17 cellular contexts compared by ENCODE assay signal in genomic region chr7:2081526-2082356, GRCh38.
DNase-seq lines count a peak whose midpoint lies in the region; ATAC-seq and TF ChIP-seq lines count a peak whose summit lies in the region.
"Had no signal": no experiment of that assay in that cellular context is flagged by ENCODE, and none has a peak within 500 bp of the region (broad histone marks: within the 10 kb centered on the region; RNA-seq: fewer than 3 reads in every experiment).

No MANE protein-coding gene starts in this region.

- H3K27me3 Mint-ChIP-seq in CD8-positive, alpha-beta T cell (ENCODE audit: low read depth): no peaks in the 10 kb centered on the region
- no peaks in the 10 kb centered on the region for H3K27me3 Mint-ChIP-seq in endodermal cell (ENCODE audit: insufficient read depth)
- H3K27me3 Mint-ChIP-seq: activated T-helper 17 cell treated with anti-CD3 and anti-CD28 coated beads, Interleukin-2, amount 50 U/mL, for 72 hours; dendritic cell treated with granulocyte-macrophage colony-stimulating factor and Interleukin-4, amounts not matched to agents 40 ng/mL and 50 ng/mL, for 4 days; naive thymus-derived CD4-positive, alpha-beta T cell had no signal

- H3K4me1 ChIP-seq in CD8-positive, alpha-beta T cell (ENCODE audit: insufficient read depth, low read length): peaks cover 31% of the 10 kb centered on the region
- peaks cover 10% of the 10 kb centered on the region for H3K4me1 ChIP-seq in IMR-90 (ENCODE audit: control insufficient read depth, insufficient read depth, low read length)
- peaks cover 8% of the 10 kb centered on the region for H3K4me1 ChIP-seq in endodermal cell (ENCODE audit: control insufficient read depth, insufficient read depth, low read length)
- H3K4me1 ChIP-seq in osteoblast (ENCODE audit: insufficient read depth, low read length): no peaks in the 10 kb centered on the region
- H3K4me1 ChIP-seq: parathyroid adenoma had no signal

- 70% methylated on average over 17 of the region's 30 CpGs; no CpG with 5 or more reads in 1 of the 2 experiments for WGBS in IMR-90 (ENCODE audit: extremely low coverage in 2 of 2, insufficient read length in 1 of 2), 2 experiments
- 88 to 90% methylated on average over 24 to 30 of the region's 30 CpGs for WGBS in endodermal cell (ENCODE audit: insufficient coverage in 1 of 2, insufficient read length in 1 of 2), 2 experiments

- in situ Hi-C loops in IMR-90 (cut with MboI; ENCODE audit: low sequenced_read_pairs): no loop called here

- H2BK15ac ChIP-seq in IMR-90 (ENCODE audit: low read depth, low read length): peak overlapping the region; percentile 12; the same call in 1 of the 3 replicates

- H3K79me2 ChIP-seq in osteoblast (ENCODE audit: insufficient read depth, low read length): no peaks in the 10 kb centered on the region
- H3K79me2 ChIP-seq: parathyroid adenoma had no signal

- peaks cover 0 to 23% of the 10 kb centered on the region in 2 experiments; a peak in 2 of 4 replicates for H3K79me1 ChIP-seq in IMR-90 (ENCODE audit: low read depth in 1 of 2, low read length in 2 of 2)

- H3K23ac ChIP-seq in IMR-90 (ENCODE audit: low read depth, low read length): no peak overlapping the region

- no peak for ATAC-seq in CD8-positive, alpha-beta T cell
- ATAC-seq in IMR-90 (ENCODE audit: low read depth) (no peak), HG03175 (IDR thresholded peaks at IDR 0.05; ENCODE audit: unreplicated experiment) (no peak), HG03354 (IDR thresholded peaks at IDR 0.05; ENCODE audit: poor library complexity, severe bottlenecking, unreplicated experiment) (no peak)
- ATAC-seq: activated T-helper 17 cell treated with anti-CD3 and anti-CD28 coated beads, Interleukin-2, amount 50 U/mL, for 72 hours; GM12878; naive thymus-derived CD4-positive, alpha-beta T cell had no signal

- dilution Hi-C loops in IMR-90 (cut with HindIII; ENCODE audit: low sequenced_read_pairs, unreplicated experiment): no loop called here

- H3K36me3 ChIP-seq in CD8-positive, alpha-beta T cell (ENCODE audit: insufficient read depth, low read length): no peaks in the 10 kb centered on the region
- H3K36me3 ChIP-seq in IMR-90 (ENCODE audit: control insufficient read depth, insufficient read depth, low read length) (peaks cover 2% of the 10 kb centered on the region; the same call in 1 of the 2 replicates), endodermal cell (ENCODE audit: control insufficient read depth, insufficient read depth, low read length) (peaks cover 4% of the 10 kb centered on the region), osteoblast (ENCODE audit: insufficient read depth, low read length) (no peaks in the 10 kb centered on the region)
- H3K36me3 ChIP-seq: thoracic aorta had no signal

- no peak for TF ChIP-seq CTCF in CD8-positive, alpha-beta T cell (IDR thresholded peaks at IDR 0.05)
- TF ChIP-seq CTCF in IMR-90 (conservative IDR thresholded peaks at IDR 0.05; ENCODE audit: low read depth, low read length) (no peak), endodermal cell (conservative IDR thresholded peaks at IDR 0.05) (no peak), osteoblast (IDR thresholded peaks at IDR 0.05; ENCODE audit: extremely low read depth, low read depth, low read length) (no peak)

- peak overlapping the region; percentile 61 for H3K27ac Mint-ChIP-seq in CD8-positive, alpha-beta T cell
- H3K27ac Mint-ChIP-seq in endodermal cell: peak overlapping the region; percentile 75
- H3K27ac Mint-ChIP-seq: activated T-helper 17 cell treated with anti-CD3 and anti-CD28 coated beads, Interleukin-2, amount 50 U/mL, for 72 hours; dendritic cell treated with granulocyte-macrophage colony-stimulating factor and Interleukin-4, amounts not matched to agents 40 ng/mL and 50 ng/mL, for 4 days had no signal

- H2BK5ac ChIP-seq in IMR-90 (ENCODE audit: low read depth, low read length, poor library complexity, severe bottlenecking): no peak overlapping the region

- H3K9me3 ChIP-seq in CD8-positive, alpha-beta T cell (ENCODE audit: low read length): no peaks in the 10 kb centered on the region
- H3K9me3 ChIP-seq in IMR-90 (ENCODE audit: control insufficient read depth, insufficient read depth, low read length) (no peaks in the 10 kb centered on the region), endodermal cell (ENCODE audit: control insufficient read depth, low read length) (no peaks in the 10 kb centered on the region), osteoblast (ENCODE audit: low read depth, low read length) (no peaks in the 10 kb centered on the region)
- H3K9me3 ChIP-seq: thoracic aorta had no signal

- peaks cover 33% of the 10 kb centered on the region for H3K4me1 Mint-ChIP-seq in CD8-positive, alpha-beta T cell (ENCODE audit: low read depth)
- peaks cover 16% of the 10 kb centered on the region for H3K4me1 Mint-ChIP-seq in endodermal cell

- no peak overlapping the region for H3K27ac ChIP-seq in CD8-positive, alpha-beta T cell (ENCODE audit: low read depth, low read length)
- H3K27ac ChIP-seq in IMR-90 (ENCODE audit: insufficient read depth, low read length) (peak overlapping the region; percentile 47), endodermal cell (ENCODE audit: low read depth, low read length) (no peak overlapping the region), osteoblast (ENCODE audit: low read depth, low read length) (peak overlapping the region; percentile 45)
- H3K27ac ChIP-seq: parathyroid adenoma, RWPE1, thoracic aorta had no signal

- no TSS peak for BruUV-seq in IMR-90 (replicated peaks; lab: Mats Ljungman, UMichigan)

- H3K27me3 ChIP-seq in CD8-positive, alpha-beta T cell (ENCODE audit: insufficient read depth, low read length): no peaks in the 10 kb centered on the region
- H3K27me3 ChIP-seq in IMR-90 (ENCODE audit: control insufficient read depth, insufficient read depth, low read length): no peaks in the 10 kb centered on the region
- no peaks in the 10 kb centered on the region for H3K27me3 ChIP-seq in endodermal cell (ENCODE audit: control insufficient read depth, insufficient read depth, low read length, poor library complexity, severe bottlenecking)
- H3K27me3 ChIP-seq in osteoblast (ENCODE audit: insufficient read depth, low read length): no peaks in the 10 kb centered on the region

- H2BK20ac ChIP-seq in IMR-90 (ENCODE audit: low read depth, low read length): peak overlapping the region; percentile 39; the same call in 1 of the 2 replicates

- H4K20me1 ChIP-seq in IMR-90 (ENCODE audit: insufficient read depth, low read length) (no peaks in the 10 kb centered on the region), osteoblast (ENCODE audit: insufficient read depth, low read length) (no peaks in the 10 kb centered on the region)

- peak overlapping the region; percentile 76 for H3K4ac ChIP-seq in IMR-90 (ENCODE audit: low read depth, low read length)

- CTCF ChIA-PET in CD8-positive, alpha-beta T cell (lab: Charles Lee): interaction anchor here (0.9 kb wide), 1 partner anchor 18 kb away, joined by 4 read pairs; no protein-coding TSS in a partner anchor
- CTCF ChIA-PET in IMR-90 (lab: Yijun Ruan, JAX): interaction anchor here (0.9 kb wide), 1 partner anchor 11 kb away, joined by 4 read pairs; no protein-coding TSS in a partner anchor

- H2AK9ac ChIP-seq in IMR-90 (replicated peaks; ENCODE audit: low read depth, low read length, poor library complexity): peak overlapping the region; percentile 86

- H3K9me3 Mint-ChIP-seq in CD8-positive, alpha-beta T cell: no peaks in the 10 kb centered on the region
- H3K9me3 Mint-ChIP-seq in endodermal cell: no peaks in the 10 kb centered on the region
- H3K9me3 Mint-ChIP-seq: activated T-helper 17 cell treated with anti-CD3 and anti-CD28 coated beads, Interleukin-2, amount 50 U/mL, for 72 hours; dendritic cell treated with granulocyte-macrophage colony-stimulating factor and Interleukin-4, amounts not matched to agents 40 ng/mL and 50 ng/mL, for 4 days; naive thymus-derived CD4-positive, alpha-beta T cell had no signal

- no peak overlapping the region; the same call in 1 of the 2 replicates for H3K56ac ChIP-seq in IMR-90 (ENCODE audit: extremely low read depth, insufficient read depth, low read length)

- H3K36me3 Mint-ChIP-seq in CD8-positive, alpha-beta T cell: peaks cover 11% of the 10 kb centered on the region
- H3K36me3 Mint-ChIP-seq in endodermal cell (ENCODE audit: low read depth): peaks cover 6% of the 10 kb centered on the region

- peak overlapping the region; percentile 40; the same call in 1 of the 2 replicates for H3K18ac ChIP-seq in IMR-90 (ENCODE audit: low read depth, low read length)

- peak overlapping the region; percentile 4 for H3K4me3 Mint-ChIP-seq in CD8-positive, alpha-beta T cell
- no peak overlapping the region for H3K4me3 Mint-ChIP-seq in endodermal cell
- H3K4me3 Mint-ChIP-seq: activated T-helper 17 cell treated with anti-CD3 and anti-CD28 coated beads, Interleukin-2, amount 50 U/mL, for 72 hours; dendritic cell treated with granulocyte-macrophage colony-stimulating factor and Interleukin-4, amounts not matched to agents 40 ng/mL and 50 ng/mL, for 4 days had no signal

- H4K8ac ChIP-seq in IMR-90 (ENCODE audit: low read depth in 2 of 2, low read length in 2 of 2): peak overlapping the region in 1 of 2 experiments; percentile 59; a peak in 2 of 4 replicates

- DNase-seq in CD8-positive, alpha-beta T cell: no peak
- no peak for DNase-seq in IMR-90
- DNase-seq in endodermal cell: no peak
- no peak for DNase-seq in osteoblast (ENCODE audit: insufficient read length, low spot score, missing footprints)
- DNase-seq in activated gamma-delta T cell treated with Interleukin-2 at 50 U/mL for 16 hours: no peak
- DNase-seq: activated CD4-positive, CD25-positive, alpha-beta regulatory T cell treated with anti-CD3 and anti-CD28 coated beads, Interleukin-2, amount 50 U/mL, for 72 hours; naive thymus-derived CD4-positive, alpha-beta T cell; NCI-H1930; stimulated activated naive CD4-positive, alpha-beta T cell had no signal

- POLR2A ChIA-PET in CD8-positive, alpha-beta T cell (lab: Charles Lee): interaction anchor here (1.1 to 1.3 kb wide), 2 partner anchors 12 to 13 kb away, joined by 4 read pairs; no protein-coding TSS in a partner anchor
- POLR2A ChIA-PET in IMR-90 (lab: Charles Lee; ENCODE audit: unreplicated experiment): no interaction called here

- no peak for TF ChIP-seq POLR2A in IMR-90 (IDR thresholded peaks at IDR 0.05; ENCODE audit: low read depth, low read length)

- peak overlapping the region; percentile 48; the same call in 1 of the 2 replicates for H4K91ac ChIP-seq in IMR-90 (ENCODE audit: insufficient read depth, low read depth, low read length)

- peak overlapping the region; percentile 74 for H2BK120ac ChIP-seq in IMR-90 (ENCODE audit: low read depth, low read length)

- H3K9ac ChIP-seq in IMR-90 (ENCODE audit: low read depth, low read length) (0 out of 2 replicates have a peak overlapping the region, but pooled peaks have one; percentile 40), endodermal cell (ENCODE audit: extremely low read depth, low read length, poor library complexity, severe bottlenecking) (no peak overlapping the region)
- H3K9ac ChIP-seq: parathyroid adenoma had no signal

- H3K14ac ChIP-seq in IMR-90 (replicated peaks; ENCODE audit: low read depth, low read length): peak overlapping the region; percentile 86

- no peak overlapping the region for H3K4me3 ChIP-seq in CD8-positive, alpha-beta T cell (ENCODE audit: low read depth, low read length)
- H3K4me3 ChIP-seq in IMR-90 (ENCODE audit: insufficient read depth, low read depth, low read length) (no peak overlapping the region), endodermal cell (ENCODE audit: low read length) (no peak overlapping the region), osteoblast (ENCODE audit: insufficient read depth, low read length) (no peak overlapping the region)
- H3K4me3 ChIP-seq: GM12878, thoracic aorta had no signal

- no peak overlapping the region; the same call in 1 of the 2 replicates for H3K4me2 ChIP-seq in IMR-90 (ENCODE audit: low read depth, low read length)
- no peak overlapping the region for H3K4me2 ChIP-seq in osteoblast (ENCODE audit: insufficient read depth, low read length)

- intact Hi-C loops in CD8-positive, alpha-beta T cell (cut with DNase I, micrococcal nuclease): loop anchor here (5.0 kb wide), 2 partner anchors 44 to 59 kb away; no protein-coding TSS in a partner anchor
- intact Hi-C loops in IMR-90 (cut with micrococcal nuclease): no loop called here

- H2AK5ac ChIP-seq in IMR-90 (ENCODE audit: low read depth, low read length): peak overlapping the region; percentile 86

- no peak for TF ChIP-seq RAD21 in IMR-90 (IDR thresholded peaks at IDR 0.05; ENCODE audit: low read length)

- H4K5ac ChIP-seq in IMR-90 (ENCODE audit: low read depth, low read length): no peak overlapping the region

- H3K9me1 ChIP-seq in IMR-90 (ENCODE audit: insufficient read depth, low read length): peaks cover 13% of the 10 kb centered on the region

- H2AFZ ChIP-seq in IMR-90 (replicated peaks; ENCODE audit: low read length, poor library complexity) (peak overlapping the region; percentile 60), osteoblast (ENCODE audit: low read length) (peak overlapping the region; percentile 72)
- H2AFZ ChIP-seq: parathyroid adenoma had no signal

Comparison
In these comparisons a context has a peak if more than half of its experiments do, and no peak if none do; other contexts are left out.
1. H3K27ac ChIP-seq: peak in IMR-90 (single experiment) and osteoblast (single experiment); none in CD8-positive, alpha-beta T cell (single experiment) and endodermal cell (single experiment).